Comparison of ENCODE assay signal across 8 cellular contexts in genomic region chr16:2516391-2517240, GRCh38. TPM values are rescaled to one million over a fixed set of nuclear protein-coding genes. Genes with fewer than 3 reads are reported as not detected.
DNase-seq lines count a peak whose midpoint lies in the region; FAIRE-seq and TF ChIP-seq lines count a peak whose summit lies in the region.

No MANE protein-coding gene starts in this region.

- 63 to 66% methylated on average over 11 of the region's 11 CpGs for WGBS in testis, 2 donors

- H3K4me3 Mint-ChIP-seq in T-helper 2 cell treated with Interferon-gamma antibody and Interleukin-4, amounts not matched to agents 5 μg/mL and 100 μg/mL, for 36 hours, result peak overlapping the region; percentile 89
- peak overlapping the region; percentile 91 for H3K4me3 Mint-ChIP-seq in activated naive CD8-positive, alpha-beta T cell

- peak overlapping the region; percentile 39 to 97 for H3K9ac ChIP-seq in kidney (ENCODE audit: low read length in 2 of 2)

- no peaks in the 10 kb centered on the region for H3K9me3 Mint-ChIP-seq in T-helper 2 cell treated with Interferon-gamma antibody and Interleukin-4, amounts not matched to agents 5 μg/mL and 100 μg/mL, for 36 hours
- no peaks in the 10 kb centered on the region for H3K9me3 Mint-ChIP-seq in activated naive CD8-positive, alpha-beta T cell (ENCODE audit: low read depth)

- TF ChIP-seq CTCF in kidney (IDR thresholded peaks at IDR 0.05; ENCODE audit: borderline replicate concordance, extremely low read depth, insufficient read depth), result no peak
- no peak for TF ChIP-seq CTCF in testis (IDR thresholded peaks at IDR 0.05)

- TF ChIP-seq POLR2A in testis (IDR thresholded peaks at IDR 0.05), result no peak

- H3K27ac Mint-ChIP-seq in T-helper 2 cell treated with Interferon-gamma antibody and Interleukin-4, amounts not matched to agents 5 μg/mL and 100 μg/mL, for 36 hours, result peak overlapping the region; percentile 92
- H3K27ac Mint-ChIP-seq in activated naive CD8-positive, alpha-beta T cell, result peak overlapping the region; percentile 92

- H3K4me3 ChIP-seq in kidney (ENCODE audit: low read length in 2 of 2), result peak overlapping the region; percentile 83 to 91
- H3K4me3 ChIP-seq in testis, result no peak overlapping the region
- no peak overlapping the region for H3K4me3 ChIP-seq in HAP-1

- H3K36me3 ChIP-seq in kidney (ENCODE audit: control insufficient read depth in 1 of 2, insufficient read depth in 2 of 2, low read length in 2 of 2) (peaks cover 0 to 14% of the 10 kb centered on the region in 2 donors), testis (ENCODE audit: low read depth, missing control alignments) (no peaks in the 10 kb centered on the region), HAP-1 (replicated peaks) (peaks cover 11% of the 10 kb centered on the region)

- H3K27ac ChIP-seq in kidney (ENCODE audit: low read depth in 2 of 2, low read length in 2 of 2) (peak overlapping the region; percentile 33 to 99), testis (peak overlapping the region; percentile 63 to 99)

- peaks cover 18% of the 10 kb centered on the region for H3K36me3 Mint-ChIP-seq in T-helper 2 cell treated with Interferon-gamma antibody and Interleukin-4, amounts not matched to agents 5 μg/mL and 100 μg/mL, for 36 hours (ENCODE audit: low read depth)
- no peaks in the 10 kb centered on the region for H3K36me3 Mint-ChIP-seq in activated naive CD8-positive, alpha-beta T cell

- H3K9me3 ChIP-seq in kidney (ENCODE audit: control insufficient read depth in 1 of 2, low read length in 2 of 2) (no peaks in the 10 kb centered on the region), testis (no peaks in the 10 kb centered on the region), HAP-1 (no peaks in the 10 kb centered on the region)

- intact Hi-C loops in kidney (cut with DNase I), result no loop called here
- intact Hi-C loops in testis (cut with DNase I; ENCODE audit: low total_unique reads), result no loop called here

- H3K27me3 Mint-ChIP-seq in T-helper 2 cell treated with Interferon-gamma antibody and Interleukin-4, amounts not matched to agents 5 μg/mL and 100 μg/mL, for 36 hours (ENCODE audit: low read depth), result no peaks in the 10 kb centered on the region
- no peaks in the 10 kb centered on the region for H3K27me3 Mint-ChIP-seq in activated naive CD8-positive, alpha-beta T cell

- FAIRE-seq in kidney (lab: Jason Lieb, UNC), result no peak

- H3K27me3 ChIP-seq in testis, result no peaks in the 10 kb centered on the region
- H3K27me3 ChIP-seq in HAP-1 (ENCODE audit: low read depth), result no peaks in the 10 kb centered on the region

- peaks cover 38% of the 10 kb centered on the region for H3K4me1 Mint-ChIP-seq in T-helper 2 cell treated with Interferon-gamma antibody and Interleukin-4, amounts not matched to agents 5 μg/mL and 100 μg/mL, for 36 hours (ENCODE audit: low read depth)
- peaks cover 60% of the 10 kb centered on the region for H3K4me1 Mint-ChIP-seq in activated naive CD8-positive, alpha-beta T cell (ENCODE audit: low read depth)

- no peak for DNase-seq in T-helper 2 cell treated with Interferon-gamma antibody and Interleukin-4, amounts not matched to agents 5 μg/mL and 100 μg/mL, for 36 hours (ENCODE audit: low spot score)
- DNase-seq in T-helper 2 cell (no peak), kidney (peak; percentile 70), testis (peak; percentile 43), AG08396 (ENCODE audit: low spot score) (no peak), HAP-1 (ENCODE audit: low spot score in 2 of 2) (no peak), NCI-H1417 treated with DMSO at 0.1 percent for 48 hours (lab: John Stamatoyannopoulos, UW) (no peak)

- peaks cover 29 to 66% of the 10 kb centered on the region in 2 donors for H3K4me1 ChIP-seq in kidney (ENCODE audit: control insufficient read depth in 1 of 2, insufficient read depth in 1 of 2, low read depth in 1 of 2, low read length in 2 of 2)
- H3K4me1 ChIP-seq in testis, result peaks cover 71% of the 10 kb centered on the region
- peaks cover 5% of the 10 kb centered on the region for H3K4me1 ChIP-seq in HAP-1

- in situ Hi-C loops in HAP-1 (cut with MboI; ENCODE audit: low sequenced_read_pairs), result loop anchor here (25.0 kb wide), 1 partner anchor 529 kb away; the partner anchor contains the start of genes GFER, NOXO1 and SYNGR3

RNA-seq across cellular contexts. Expression of gene ATP6V0C, which starts 2.9 kb away (rescaled TPM):
- total RNA-seq in kidney (303 TPM), testis (100 to 1,000 TPM; 180 to 190 TPM)
- polyA plus RNA-seq in kidney (ENCODE audit: insufficient read depth, low read depth, low replicate concordance) (520 TPM), testis (ENCODE audit: insufficient read depth, low read depth, low replicate concordance) (182 TPM)

RNA-seq across cellular contexts. Expression of gene AMDHD2, which starts 3.6 kb away (rescaled TPM):
- total RNA-seq in kidney (52.1 TPM), testis (10 to 100 TPM; 72.8 to 78.8 TPM)
- polyA plus RNA-seq in kidney (ENCODE audit: insufficient read depth, low read depth, low replicate concordance) (51.8 TPM), testis (ENCODE audit: insufficient read depth, low read depth, low replicate concordance) (58.6 TPM)

RNA-seq across cellular contexts. Expression of gene CEMP1, which starts 14.6 kb away (rescaled TPM):
- total RNA-seq in kidney (0.54 TPM), testis (1 to 10 TPM; 5.4 to 5.5 TPM)
- polyA plus RNA-seq in kidney (ENCODE audit: insufficient read depth, low read depth, low replicate concordance) (not detected), testis (ENCODE audit: insufficient read depth, low read depth, low replicate concordance) (1.6 TPM)

RNA-seq across cellular contexts. Expression of gene PDPK1, which starts 21.2 kb away (rescaled TPM):
- total RNA-seq in kidney (52.3 TPM), testis (10 to 100 TPM; 61.1 to 75.3 TPM)
- polyA plus RNA-seq in kidney (ENCODE audit: insufficient read depth, low read depth, low replicate concordance) (14.3 TPM), testis (ENCODE audit: insufficient read depth, low read depth, low replicate concordance) (53.0 TPM)

RNA-seq across cellular contexts. Expression of gene TBC1D24, which starts 41.7 kb away (rescaled TPM):
- total RNA-seq in kidney (25.7 TPM), testis (10 to 100 TPM; 11.2 to 13.5 TPM)
- polyA plus RNA-seq in kidney (ENCODE audit: insufficient read depth, low read depth, low replicate concordance) (23.9 TPM), testis (ENCODE audit: insufficient read depth, low read depth, low replicate concordance) (5.3 TPM)

Comparison
In these comparisons a context has a peak if more than half of its experiments do, and no peak if none do; other contexts are left out.
1. DNase-seq: peak in kidney (single experiment) and testis (single experiment); none in T-helper 2 cell treated with Interferon-gamma antibody and Interleukin-4, amounts not matched to agents 5 μg/mL and 100 μg/mL, for 36 hours (single experiment), T-helper 2 cell (0 of 5), AG08396 (single experiment), HAP-1 (0 of 2) and NCI-H1417 treated with DMSO at 0.1 percent for 48 hours (single experiment).
2. H3K4me3 ChIP-seq: peak in kidney (2 of 2); none in testis (0 of 2) and HAP-1 (single experiment).